ENCODE assay signal across 8 cellular contexts in the genomic region with DNA sequence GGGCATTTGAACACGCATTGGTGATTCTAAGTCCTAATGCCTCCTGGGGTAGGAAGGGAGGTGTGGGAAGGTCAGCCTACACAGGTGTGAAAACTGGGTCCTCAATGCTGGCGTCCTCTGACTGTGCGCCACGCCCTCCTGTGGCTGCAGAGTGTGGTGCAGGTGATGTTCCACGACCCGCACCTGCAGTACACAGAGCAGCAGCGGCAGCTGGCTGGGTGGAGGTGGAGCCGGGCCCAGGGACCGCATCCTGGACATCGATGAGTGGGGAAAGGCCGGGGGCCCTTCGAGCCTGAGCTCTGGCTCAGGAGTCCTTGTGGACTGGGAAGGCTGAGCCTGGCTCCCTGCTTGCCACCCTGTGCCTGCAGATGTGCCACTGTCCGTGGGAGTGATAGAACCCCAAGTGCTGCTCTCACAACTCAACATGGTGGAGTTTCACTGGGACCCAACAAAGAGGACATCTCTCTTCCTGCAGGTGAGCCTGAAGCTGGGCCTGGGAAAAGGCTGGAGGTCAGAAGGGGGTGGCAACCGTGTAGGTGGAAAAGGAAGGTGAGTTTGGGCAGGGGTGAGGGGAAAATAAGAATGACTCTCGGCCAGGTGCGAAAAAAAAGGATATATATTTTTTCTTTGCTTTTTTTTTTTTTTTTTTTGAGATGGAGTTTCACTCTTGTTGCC. TPM values are rescaled to one million over a fixed set of nuclear protein-coding genes. Genes with fewer than 3 reads are reported as not detected.
DNase-seq lines count a peak whose midpoint lies in the region; ATAC-seq and TF ChIP-seq lines count a peak whose summit lies in the region.

No MANE protein-coding gene starts in this region.

- no peaks in the 10 kb centered on the region for H3K36me3 Mint-ChIP-seq in activated naive CD8-positive, alpha-beta T cell treated with anti-CD3 and anti-CD28 coated beads for 36 hours

- H3K4me3 ChIP-seq in BJ (ENCODE audit: low read depth, low read length): no peak overlapping the region

- CTCF ChIA-PET in BJ (lab: Yijun Ruan, JAX): interaction anchor here (0.7 to 19.8 kb wide), 9 partner anchors 8 to 508 kb away, joined by 3 to 438 read pairs (median 4); partner anchors contain the start of genes ARL5C and STAC2

- peaks cover 33% of the 10 kb centered on the region for H3K4me1 Mint-ChIP-seq in activated naive CD8-positive, alpha-beta T cell treated with anti-CD3 and anti-CD28 coated beads for 36 hours

- H3K27me3 Mint-ChIP-seq in activated naive CD8-positive, alpha-beta T cell treated with anti-CD3 and anti-CD28 coated beads for 36 hours: no peaks in the 10 kb centered on the region

- H3K9me3 Mint-ChIP-seq in activated naive CD8-positive, alpha-beta T cell treated with anti-CD3 and anti-CD28 coated beads for 36 hours: no peaks in the 10 kb centered on the region

- H3K4me3 Mint-ChIP-seq in activated naive CD8-positive, alpha-beta T cell treated with anti-CD3 and anti-CD28 coated beads for 36 hours: no peak overlapping the region

- TF ChIP-seq CTCF in BJ (IDR thresholded peaks at IDR 0.05; ENCODE audit: insufficient read depth, low read depth, low read length): peak; percentile 64

- H3K27ac Mint-ChIP-seq in activated naive CD8-positive, alpha-beta T cell treated with anti-CD3 and anti-CD28 coated beads for 36 hours: peak overlapping the region; percentile 61

- peak; percentile 43 for ATAC-seq in SK-N-SH treated with all-trans-retinoic acid at 6 μM for 48 hours
- no peak for ATAC-seq in HG02763 (IDR thresholded peaks at IDR 0.05; ENCODE audit: unreplicated experiment)

- DNase-seq in BJ (ENCODE audit: low read depth) (no peak), HT-29 (ENCODE audit: low spot score) (peak; percentile 85), iPS DF 19.7 (ENCODE audit: low read depth, low spot score) (peak; percentile 69), cortex of kidney (lab: John Stamatoyannopoulos, UW) (no peak)
- DNase-seq in activated naive CD8-positive, alpha-beta T cell treated with anti-CD3 and anti-CD28 coated beads for 36 hours: peak; percentile 72
- peak; percentile 43 for DNase-seq in stimulated activated CD4-positive, alpha-beta T cell treated with anti-CD3 and anti-CD28 coated beads, Interleukin-2, amount 100 ng/mL, for 4 hours (ENCODE audit: low read depth)

- H3K27me3 ChIP-seq in BJ (ENCODE audit: control insufficient read depth, insufficient read depth, low read length): no peaks in the 10 kb centered on the region; the same call in 1 of the 2 replicates

- no peaks in the 10 kb centered on the region for H3K36me3 ChIP-seq in BJ (ENCODE audit: control insufficient read depth, insufficient read depth, low read length)

- POLR2A ChIA-PET in BJ (lab: Charles Lee): no interaction called here

TF ChIP-seq in SK-N-SH treated with all-trans-retinoic acid at 6 μM for 48 hours, 23 proteins besides CTCF, POLR2A, EP300 and RAD21:
- no peak for TF ChIP-seq CREB5 (CRISPR knock-in tag; IDR thresholded peaks at IDR 0.05; ENCODE audit: low read depth)
- TF ChIP-seq ZFP30 (CRISPR knock-in tag; IDR thresholded peaks at IDR 0.05): no peak
- no peak for TF ChIP-seq BACH2 (CRISPR knock-in tag; IDR thresholded peaks at IDR 0.05; ENCODE audit: borderline replicate concordance)
- TF ChIP-seq ZNF70 (CRISPR knock-in tag; IDR thresholded peaks at IDR 0.05): no peak
- TF ChIP-seq, protein P1, sequence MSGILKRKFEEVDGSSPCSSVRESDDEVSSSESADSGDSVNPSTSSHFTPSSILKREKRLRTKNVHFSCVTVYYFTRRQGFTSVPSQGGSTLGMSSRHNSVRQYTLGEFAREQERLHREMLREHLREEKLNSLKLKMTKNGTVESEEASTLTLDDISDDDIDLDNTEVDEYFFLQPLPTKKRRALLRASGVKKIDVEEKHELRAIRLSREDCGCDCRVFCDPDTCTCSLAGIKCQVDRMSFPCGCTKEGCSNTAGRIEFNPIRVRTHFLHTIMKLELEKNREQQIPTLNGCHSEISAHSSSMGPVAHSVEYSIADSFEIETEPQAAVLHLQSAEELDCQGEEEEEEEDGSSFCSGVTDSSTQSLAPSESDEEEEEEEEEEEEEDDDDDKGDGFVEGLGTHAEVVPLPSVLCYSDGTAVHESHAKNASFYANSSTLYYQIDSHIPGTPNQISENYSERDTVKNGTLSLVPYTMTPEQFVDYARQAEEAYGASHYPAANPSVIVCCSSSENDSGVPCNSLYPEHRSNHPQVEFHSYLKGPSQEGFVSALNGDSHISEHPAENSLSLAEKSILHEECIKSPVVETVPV (CRISPR knock-in tag; IDR thresholded peaks at IDR 0.05): no peak
- TF ChIP-seq PPARA (CRISPR knock-in tag; IDR thresholded peaks at IDR 0.05; ENCODE audit: borderline replicate concordance): no peak
- TF ChIP-seq, protein P2, sequence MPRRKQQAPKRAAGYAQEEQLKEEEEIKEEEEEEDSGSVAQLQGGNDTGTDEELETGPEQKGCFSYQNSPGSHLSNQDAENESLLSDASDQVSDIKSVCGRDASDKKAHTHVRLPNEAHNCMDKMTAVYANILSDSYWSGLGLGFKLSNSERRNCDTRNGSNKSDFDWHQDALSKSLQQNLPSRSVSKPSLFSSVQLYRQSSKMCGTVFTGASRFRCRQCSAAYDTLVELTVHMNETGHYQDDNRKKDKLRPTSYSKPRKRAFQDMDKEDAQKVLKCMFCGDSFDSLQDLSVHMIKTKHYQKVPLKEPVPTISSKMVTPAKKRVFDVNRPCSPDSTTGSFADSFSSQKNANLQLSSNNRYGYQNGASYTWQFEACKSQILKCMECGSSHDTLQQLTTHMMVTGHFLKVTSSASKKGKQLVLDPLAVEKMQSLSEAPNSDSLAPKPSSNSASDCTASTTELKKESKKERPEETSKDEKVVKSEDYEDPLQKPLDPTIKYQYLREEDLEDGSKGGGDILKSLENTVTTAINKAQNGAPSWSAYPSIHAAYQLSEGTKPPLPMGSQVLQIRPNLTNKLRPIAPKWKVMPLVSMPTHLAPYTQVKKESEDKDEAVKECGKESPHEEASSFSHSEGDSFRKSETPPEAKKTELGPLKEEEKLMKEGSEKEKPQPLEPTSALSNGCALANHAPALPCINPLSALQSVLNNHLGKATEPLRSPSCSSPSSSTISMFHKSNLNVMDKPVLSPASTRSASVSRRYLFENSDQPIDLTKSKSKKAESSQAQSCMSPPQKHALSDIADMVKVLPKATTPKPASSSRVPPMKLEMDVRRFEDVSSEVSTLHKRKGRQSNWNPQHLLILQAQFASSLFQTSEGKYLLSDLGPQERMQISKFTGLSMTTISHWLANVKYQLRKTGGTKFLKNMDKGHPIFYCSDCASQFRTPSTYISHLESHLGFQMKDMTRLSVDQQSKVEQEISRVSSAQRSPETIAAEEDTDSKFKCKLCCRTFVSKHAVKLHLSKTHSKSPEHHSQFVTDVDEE (CRISPR knock-in tag; IDR thresholded peaks at IDR 0.05): no peak
- no peak for TF ChIP-seq SNAI2 (CRISPR knock-in tag; IDR thresholded peaks at IDR 0.05)
- TF ChIP-seq GLIS3 (CRISPR knock-in tag; IDR thresholded peaks at IDR 0.05): no peak

RNA-seq across cellular contexts. Expression of gene STAC2, which starts 14.0 kb away (rescaled TPM):
- not detected in 2 replicates for polyA plus RNA-seq in BJ (2011; rRNA removed)
- not detected in 2 replicates for polyA minus RNA-seq in BJ (2011; rRNA and poly(A)+ RNA removed)
- 0.28 TPM in 1 of 2 replicates, not detected in the other for total RNA-seq in HT-29 (2014; rRNA removed; shearing (Covaris generic))
- under 1 TPM; 0.14 to 0.20 TPM for total RNA-seq in activated naive CD8-positive, alpha-beta T cell treated with anti-CD3 and anti-CD28 coated beads for 36 hours

RNA-seq across cellular contexts. Expression of gene RPL19, which starts 39.7 kb away (rescaled TPM):
- polyA plus RNA-seq in BJ (2011; rRNA removed): 1,903 and 2,002 TPM in 2 replicates
- polyA minus RNA-seq in BJ (2011; rRNA and poly(A)+ RNA removed): 352 and 471 TPM in 2 replicates
- total RNA-seq in HT-29 (2014; rRNA removed; shearing (Covaris generic)): 2,436 and 2,711 TPM in 2 replicates
- total RNA-seq in activated naive CD8-positive, alpha-beta T cell treated with anti-CD3 and anti-CD28 coated beads for 36 hours: 1,000 to 10,000 TPM; 3,075 to 3,102 TPM

RNA-seq across cellular contexts. Expression of gene CACNB1, which starts 42.3 kb away (rescaled TPM):
- polyA plus RNA-seq in BJ (2011; rRNA removed): 6.6 and 8.5 TPM in 2 replicates
- 6.7 and 14.2 TPM in 2 replicates for polyA minus RNA-seq in BJ (2011; rRNA and poly(A)+ RNA removed)
- 3.5 and 6.5 TPM in 2 replicates for total RNA-seq in HT-29 (2014; rRNA removed; shearing (Covaris generic))
- total RNA-seq in activated naive CD8-positive, alpha-beta T cell treated with anti-CD3 and anti-CD28 coated beads for 36 hours: 10 to 100 TPM; 12.7 to 14.4 TPM

Comparison
In these comparisons a context has a peak if more than half of its experiments do, and no peak if none do; other contexts are left out.
1. DNase-seq: peak in HT-29 (single experiment), activated naive CD8-positive, alpha-beta T cell treated with anti-CD3 and anti-CD28 coated beads for 36 hours (single experiment), iPS DF 19.7 (single experiment) and stimulated activated CD4-positive, alpha-beta T cell treated with anti-CD3 and anti-CD28 coated beads, Interleukin-2, amount 100 ng/mL, for 4 hours (single experiment); none in BJ (single experiment) and cortex of kidney (single experiment).